In the genomic region with DNA sequence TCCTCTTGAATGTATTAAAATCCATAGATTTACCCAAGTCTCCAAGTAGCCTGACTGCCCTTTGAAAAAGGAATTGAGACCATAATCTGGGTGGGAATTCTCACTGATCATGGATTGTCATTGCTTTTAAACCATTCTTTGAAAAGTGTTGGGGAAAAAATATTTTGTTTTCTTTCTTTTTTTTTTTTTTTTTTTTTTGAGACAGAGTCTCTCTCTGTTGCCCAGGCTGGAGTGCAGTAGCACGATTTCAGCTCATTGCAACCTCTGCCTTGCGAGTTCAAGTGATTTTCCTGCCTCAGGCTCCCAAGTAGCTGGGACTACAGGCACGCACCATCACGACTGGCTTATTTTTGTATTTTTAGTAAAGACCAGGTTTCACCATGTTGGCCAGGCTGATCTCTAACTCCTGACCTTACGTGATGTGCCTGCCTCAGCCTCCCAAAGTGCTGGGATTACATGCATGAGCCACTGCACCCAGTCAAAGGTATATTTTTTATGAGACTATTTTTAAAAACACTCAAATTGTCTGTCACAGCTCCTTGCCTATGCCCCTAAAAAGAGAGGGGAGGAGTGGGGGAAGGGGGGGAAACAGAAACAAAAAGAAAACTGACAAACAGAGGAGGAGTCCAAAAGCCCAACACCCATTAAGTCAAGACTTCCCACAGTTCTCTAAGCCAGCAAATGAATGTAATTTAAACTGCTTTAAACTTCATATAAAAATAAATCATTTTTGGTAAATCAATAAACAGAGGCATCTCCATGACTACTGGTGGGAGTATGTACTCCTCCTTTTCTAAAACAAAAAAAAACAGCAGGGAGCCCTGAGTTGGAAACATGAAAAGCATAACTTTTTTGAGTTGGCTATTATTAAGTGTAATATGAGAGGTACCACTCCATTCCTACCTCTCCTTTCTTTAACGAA, we compare ENCODE assay signal across 14 cellular contexts.
DNase-seq lines count a peak whose midpoint lies in the region; ATAC-seq and TF ChIP-seq lines count a peak whose summit lies in the region.
"Had no signal": no experiment of that assay in that cellular context is flagged by ENCODE, and none has a peak within 500 bp of the region (broad histone marks: within the 10 kb centered on the region; RNA-seq: fewer than 3 reads in every experiment).

No MANE protein-coding gene starts in this region.

- peak overlapping the region in 1 of 8 donors; percentile 53 for H3K27ac Mint-ChIP-seq in CD8-positive, alpha-beta memory T cell
- peak overlapping the region; percentile 31 for H3K27ac Mint-ChIP-seq in activated CD8-positive, alpha-beta T cell treated with anti-CD3 and anti-CD28 coated beads, Interleukin-2, amount 10 ng/mL, durations not matched to agents 7 days and 5 days
- H3K27ac Mint-ChIP-seq in natural killer cell treated with Interleukin-12 subunit alpha and Interleukin-12 subunit beta and Interleukin-15 and Interleukin-18, amount 100 ng/mL, for 72 hours = peak overlapping the region in 1 of 2 donors; percentile 80

- DNase-seq in CD8-positive, alpha-beta memory T cell = no peak
- DNase-seq in activated CD8-positive, alpha-beta T cell treated with anti-CD3 and anti-CD28 coated beads, Interleukin-2, amount 10 ng/mL, durations not matched to agents 7 days and 5 days = no peak
- no peak for DNase-seq in natural killer cell treated with Interleukin-12 subunit alpha and Interleukin-12 subunit beta and Interleukin-15 and Interleukin-18, amount 100 ng/mL, for 72 hours (ENCODE audit: low spot score)
- DNase-seq in thyroid gland = no peak
- no peak for DNase-seq in activated CD4-positive, alpha-beta T cell treated with anti-CD3 and anti-CD28 coated beads for 4 hours
- DNase-seq: activated CD4-positive, CD25-positive, alpha-beta regulatory T cell treated with anti-CD3 and anti-CD28 coated beads, Interleukin-2, amount 50 U/mL, for 72 hours; activated effector memory CD4-positive, alpha-beta T cell treated with anti-CD3 and anti-CD28 coated beads, Interleukin-2, amount 50 U/mL, for 16 hours; CD8-positive, alpha-beta T cell; NCI-H1436; stimulated activated naive CD4-positive, alpha-beta T cell treated with Interleukin-2 at 50 U/mL for 16 hours had no signal

- TF ChIP-seq CTCF in thyroid gland (IDR thresholded peaks at IDR 0.05) = no peak

- H3K9ac ChIP-seq in HUES6 (ENCODE audit: low read length) = no peak overlapping the region

- H3K9me3 Mint-ChIP-seq in CD8-positive, alpha-beta memory T cell = no peaks in the 10 kb centered on the region
- H3K9me3 Mint-ChIP-seq in activated CD8-positive, alpha-beta T cell treated with anti-CD3 and anti-CD28 coated beads, Interleukin-2, amount 10 ng/mL, durations not matched to agents 7 days and 5 days (ENCODE audit: insufficient read depth) = no peaks in the 10 kb centered on the region
- no peaks in the 10 kb centered on the region for H3K9me3 Mint-ChIP-seq in natural killer cell treated with Interleukin-12 subunit alpha and Interleukin-12 subunit beta and Interleukin-15 and Interleukin-18, amount 100 ng/mL, for 72 hours
- H3K9me3 Mint-ChIP-seq: CD8-positive, alpha-beta T cell had no signal

- peaks cover 18% of the 10 kb centered on the region for H3K4me1 ChIP-seq in CD8-positive, alpha-beta memory T cell (ENCODE audit: insufficient read depth, low read length)
- H3K4me1 ChIP-seq in HUES6 (ENCODE audit: control insufficient read depth, insufficient read depth, low read length) (peaks cover 7% of the 10 kb centered on the region; the same call in 1 of the 2 replicates), thyroid gland (peaks cover 9 to 10% of the 10 kb centered on the region in 2 donors)

- H3K9me3 ChIP-seq in CD8-positive, alpha-beta memory T cell (ENCODE audit: low read length) = no peaks in the 10 kb centered on the region
- H3K9me3 ChIP-seq in HUES6 (ENCODE audit: control insufficient read depth, insufficient read depth, low read depth, low read length) = no peaks in the 10 kb centered on the region
- H3K9me3 ChIP-seq in thyroid gland = no peaks in the 10 kb centered on the region
- H3K9me3 ChIP-seq: HAP-1 had no signal

- POLR2A ChIA-PET in CD8-positive, alpha-beta memory T cell (lab: Charles Lee) = interaction anchor here (0.6 to 1.4 kb wide), 6 partner anchors 17 to 765 kb away, joined by 3 to 13 read pairs (median 4); a partner anchor contains a TSS
- POLR2A ChIA-PET in activated CD8-positive, alpha-beta T cell treated with anti-CD3 and anti-CD28 coated beads, Interleukin-2, amount 10 ng/mL, durations not matched to agents 7 days and 5 days (lab: Charles Lee) = interaction anchor here (0.5 to 12.2 kb wide), 8 partner anchors 11 to 1004 kb away, joined by 3 to 1009 read pairs (median 104); a partner anchor contains a TSS

- ATAC-seq in activated CD8-positive, alpha-beta T cell treated with anti-CD3 and anti-CD28 coated beads, Interleukin-2, amount 10 ng/mL, durations not matched to agents 7 days and 5 days = no peak
- ATAC-seq in natural killer cell treated with Interleukin-12 subunit alpha and Interleukin-12 subunit beta and Interleukin-15 and Interleukin-18, amount 100 ng/mL, for 72 hours = no peak
- no peak for ATAC-seq in HG03469 (IDR thresholded peaks at IDR 0.05; ENCODE audit: unreplicated experiment)

- 84 to 93% methylated on average over 6 of the region's 6 CpGs for WGBS in thyroid gland, 2 donors

- intact Hi-C loops in thyroid gland (cut with DNase I) = loop anchor here (10.0 kb wide), 1 partner anchor 767 kb away; a partner anchor contains a TSS

- CTCF ChIA-PET in CD8-positive, alpha-beta memory T cell (lab: Charles Lee) = interaction anchor here (1.2 to 2.8 kb wide), 11 partner anchors 13 to 1227 kb away, joined by 3 to 35 read pairs (median 5); a partner anchor contains a TSS
- CTCF ChIA-PET in activated CD8-positive, alpha-beta T cell treated with anti-CD3 and anti-CD28 coated beads, Interleukin-2, amount 10 ng/mL, durations not matched to agents 7 days and 5 days (lab: Charles Lee) = interaction anchor here (0.8 to 3.3 kb wide), 13 partner anchors 11 to 661 kb away, joined by 3 to 31 read pairs (median 4); a partner anchor contains a TSS

- no peaks in the 10 kb centered on the region for H3K36me3 ChIP-seq in CD8-positive, alpha-beta memory T cell (ENCODE audit: insufficient read depth, low read length)
- H3K36me3 ChIP-seq in HUES6 (ENCODE audit: control insufficient read depth, insufficient read depth, low read length) (no peaks in the 10 kb centered on the region), thyroid gland (no peaks in the 10 kb centered on the region)
- H3K36me3 ChIP-seq: cardiac muscle cell, HAP-1 had no signal

- TF ChIP-seq POLR2A in thyroid gland (IDR thresholded peaks at IDR 0.05) = no peak

- H3K4me1 Mint-ChIP-seq in CD8-positive, alpha-beta memory T cell = peaks cover 17 to 23% (median 18%) of the 10 kb centered on the region in 3 donors
- peaks cover 54% of the 10 kb centered on the region for H3K4me1 Mint-ChIP-seq in activated CD8-positive, alpha-beta T cell treated with anti-CD3 and anti-CD28 coated beads, Interleukin-2, amount 10 ng/mL, durations not matched to agents 7 days and 5 days (ENCODE audit: low read depth)
- H3K4me1 Mint-ChIP-seq in natural killer cell treated with Interleukin-12 subunit alpha and Interleukin-12 subunit beta and Interleukin-15 and Interleukin-18, amount 100 ng/mL, for 72 hours (ENCODE audit: low read depth in 2 of 2) = peaks cover 4 to 22% of the 10 kb centered on the region in 2 donors

- H3K4me3 ChIP-seq in CD8-positive, alpha-beta memory T cell (ENCODE audit: low read length) = no peak overlapping the region
- H3K4me3 ChIP-seq in HUES6 (ENCODE audit: low read depth, low read length) (0 out of 2 replicates have a peak overlapping the region, but pooled peaks have one; percentile 51), thyroid gland (replicated peaks in 1 of 3) (no peak overlapping the region)

- H3K36me3 Mint-ChIP-seq in CD8-positive, alpha-beta memory T cell = no peaks in the 10 kb centered on the region
- peaks cover 8% of the 10 kb centered on the region for H3K36me3 Mint-ChIP-seq in activated CD8-positive, alpha-beta T cell treated with anti-CD3 and anti-CD28 coated beads, Interleukin-2, amount 10 ng/mL, durations not matched to agents 7 days and 5 days (ENCODE audit: low read depth)
- H3K36me3 Mint-ChIP-seq in natural killer cell treated with Interleukin-12 subunit alpha and Interleukin-12 subunit beta and Interleukin-15 and Interleukin-18, amount 100 ng/mL, for 72 hours = no peaks in the 10 kb centered on the region
- H3K36me3 Mint-ChIP-seq: CD8-positive, alpha-beta T cell had no signal

- H3K27me3 Mint-ChIP-seq in CD8-positive, alpha-beta memory T cell = no peaks in the 10 kb centered on the region
- H3K27me3 Mint-ChIP-seq in activated CD8-positive, alpha-beta T cell treated with anti-CD3 and anti-CD28 coated beads, Interleukin-2, amount 10 ng/mL, durations not matched to agents 7 days and 5 days (ENCODE audit: low read depth) = no peaks in the 10 kb centered on the region
- H3K27me3 Mint-ChIP-seq in natural killer cell treated with Interleukin-12 subunit alpha and Interleukin-12 subunit beta and Interleukin-15 and Interleukin-18, amount 100 ng/mL, for 72 hours = no peaks in the 10 kb centered on the region

- H3K27me3 ChIP-seq in CD8-positive, alpha-beta memory T cell (ENCODE audit: insufficient read depth, low read length, poor library complexity, severe bottlenecking) = no peaks in the 10 kb centered on the region
- H3K27me3 ChIP-seq in HUES6 (ENCODE audit: control insufficient read depth, insufficient read depth, low read length) = no peaks in the 10 kb centered on the region
- no peaks in the 10 kb centered on the region for H3K27me3 ChIP-seq in thyroid gland
- H3K27me3 ChIP-seq: cardiac muscle cell had no signal

- H3K4me3 Mint-ChIP-seq in CD8-positive, alpha-beta memory T cell = peak overlapping the region in 1 of 7 donors; percentile 35
- peak overlapping the region; percentile 81 for H3K4me3 Mint-ChIP-seq in activated CD8-positive, alpha-beta T cell treated with anti-CD3 and anti-CD28 coated beads, Interleukin-2, amount 10 ng/mL, durations not matched to agents 7 days and 5 days
- peak overlapping the region; percentile 76 for H3K4me3 Mint-ChIP-seq in natural killer cell treated with Interleukin-12 subunit alpha and Interleukin-12 subunit beta and Interleukin-15 and Interleukin-18, amount 100 ng/mL, for 72 hours

- peak overlapping the region; percentile 89 for H3K27ac ChIP-seq in CD8-positive, alpha-beta memory T cell (ENCODE audit: low read depth, low read length)
- H3K27ac ChIP-seq in HUES6 (ENCODE audit: low read depth, low read length) (no peak overlapping the region), thyroid gland (no peak overlapping the region)
- H3K27ac ChIP-seq: cardiac muscle cell had no signal
